ENCODE assay signal across 10 cellular contexts in genomic region chr14:78153069-78153351, GRCh38. TPM values are rescaled to one million over a fixed set of nuclear protein-coding genes. Genes with fewer than 3 reads are reported as not detected.
A peak's percentile ranks its signal among the peaks of the same experiment; 100 is the strongest.
DNase-seq lines count a peak whose midpoint lies in the region; ATAC-seq lines count a peak whose summit lies in the region.
"Had no signal": no experiment of that assay in that cellular context is flagged by ENCODE, and none has a peak within 500 bp of the region (broad histone marks: within the 10 kb centered on the region; RNA-seq: fewer than 3 reads in every experiment).

No MANE protein-coding gene starts in this region.

- ATAC-seq in HG03460 (IDR thresholded peaks at IDR 0.05; ENCODE audit: unreplicated experiment) (no peak), HG03135 (IDR thresholded peaks at IDR 0.05; ENCODE audit: unreplicated experiment) (no peak)

- in situ Hi-C loops in G401 (cut with HindIII; ENCODE audit: low sequenced_read_pairs) (no loop called here), SK-MEL-5 (cut with HindIII; ENCODE audit: low pct_unique_long_range_greater_than_20kb, low sequenced_read_pairs) (no loop called here)

- DNase-seq in G401 (ENCODE audit: low spot score) (peak; percentile 7), NCI-H1105 treated with DMSO at 0.1 percent for 48 hours (lab: John Stamatoyannopoulos, UW) (peak; percentile 64), SK-MEL-5 (ENCODE audit: low read depth, low spot score) (peak; percentile 30), medulla oblongata (ENCODE audit: extremely low spot score) (peak; percentile 18), ureter (ENCODE audit: low spot score) (no peak)
- no peak for DNase-seq in activated CD4-positive, CD25-positive, alpha-beta regulatory T cell (lab: John Stamatoyannopoulos, UW)
- DNase-seq: activated B cell treated with CpG ODN at 0.5 μM for 24 hours, NCI-H1048 had no signal

RNA-seq across cellular contexts. Expression of gene NRXN3, which starts 17.2 kb away (rescaled TPM):
- total RNA-seq in G401 (2014; rRNA removed; shearing (Covaris generic)) = not detected in 2 replicates
- 0.03 and 1.4 TPM in 2 replicates for total RNA-seq in SK-MEL-5 (2014; rRNA removed; shearing (Covaris generic))
- 1.8 and 4.0 TPM in 2 replicates for polyA plus RNA-seq in SK-MEL-5 (2015; cell fraction: cytosol; rRNA removed)
- 4.0 and 4.1 TPM in 2 replicates for polyA plus RNA-seq in SK-MEL-5 (2015; cell fraction: nucleus; rRNA removed)
- 6.7 TPM for total RNA-seq in ureter
- total RNA-seq: activated B cell treated with CpG ODN at 0.5 μM for 24 hours had no signal

Comparison
In these comparisons a context has a peak if more than half of its experiments do, and no peak if none do; other contexts are left out.
1. DNase-seq: peak in G401 (single experiment), NCI-H1105 treated with DMSO at 0.1 percent for 48 hours (single experiment), SK-MEL-5 (single experiment) and medulla oblongata (single experiment); none in ureter (single experiment) and activated CD4-positive, CD25-positive, alpha-beta regulatory T cell (0 of 4).